ENCODE assay signal across 9 cellular contexts in the genomic region with DNA sequence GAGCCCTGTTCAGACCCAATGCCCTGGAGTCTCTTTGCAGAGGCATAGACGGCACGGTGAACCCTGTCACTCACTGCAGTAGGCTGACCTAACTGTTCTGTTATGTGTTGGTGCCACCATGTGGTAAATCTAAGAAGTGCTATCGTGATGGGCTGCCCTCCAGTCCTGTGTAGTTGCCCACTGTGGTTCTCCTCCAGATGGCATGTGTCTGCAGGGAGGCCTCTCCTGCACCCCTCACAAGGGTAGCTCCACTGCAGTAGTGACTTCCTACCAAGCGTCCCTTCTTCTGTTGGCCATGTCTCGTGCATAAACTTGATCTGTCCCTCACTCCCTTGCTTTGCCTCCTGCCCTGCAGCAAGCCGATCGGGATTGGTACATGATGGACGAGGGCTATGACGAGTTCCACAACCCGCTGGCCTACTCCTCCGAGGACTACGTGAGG. TPM values are rescaled to one million over a fixed set of nuclear protein-coding genes. Genes with fewer than 3 reads are reported as not detected.
DNase-seq lines count a peak whose midpoint lies in the region; ATAC-seq and TF ChIP-seq lines count a peak whose summit lies in the region.
"Had no signal": no experiment of that assay in that cellular context is flagged by ENCODE, and none has a peak within 500 bp of the region (broad histone marks: within the 10 kb centered on the region; RNA-seq: fewer than 3 reads in every experiment).

No MANE protein-coding gene starts in this region.

- in situ Hi-C loops in GM13976 (cut with MboI; ENCODE audit: low sequenced_read_pairs, unreplicated experiment) = no loop called here

- intact Hi-C loops in activated CD8-positive, alpha-beta T cell treated with anti-CD3 and anti-CD28 coated beads for 36 hours (cut with micrococcal nuclease) = no loop called here

- TF ChIP-seq CTCF in AG04449 (IDR thresholded peaks at IDR 0.05; ENCODE audit: insufficient read depth, low read length, missing control alignments) (peak; percentile 61), GM13976 (IDR thresholded peaks at IDR 0.05; ENCODE audit: borderline replicate concordance, control extremely low read depth, extremely low read depth, insufficient read depth, missing control alignments) (peak; percentile 47), fibroblast of mammary gland (conservative IDR thresholded peaks at IDR 0.05; ENCODE audit: control insufficient read depth, insufficient read depth, low read depth, low read length) (peak; percentile 60), neural progenitor cell (IDR thresholded peaks at IDR 0.05) (peak; percentile 65)
- TF ChIP-seq CTCF in activated CD8-positive, alpha-beta T cell treated with anti-CD3 and anti-CD28 coated beads for 36 hours (IDR thresholded peaks at IDR 0.05) = peak; percentile 60

- no peak overlapping the region for H3K9ac ChIP-seq in neural progenitor cell
- H3K9ac ChIP-seq: parathyroid adenoma had no signal

- H3K36me3 ChIP-seq in neural progenitor cell = peaks cover 3% of the 10 kb centered on the region

- no peaks in the 10 kb centered on the region for H3F3A ChIP-seq in neural progenitor cell (ENCODE audit: low read depth)

- H3K79me2 ChIP-seq in neural progenitor cell (ENCODE audit: low read depth) = peaks cover 25% of the 10 kb centered on the region

- peak; percentile 64 for ATAC-seq in HG02973 (IDR thresholded peaks at IDR 0.05; ENCODE audit: unreplicated experiment)
- peak; percentile 97 for ATAC-seq in activated CD8-positive, alpha-beta T cell treated with anti-CD3 and anti-CD28 coated beads for 36 hours

- H3K4me2 ChIP-seq in neural progenitor cell = no peak overlapping the region

- peaks cover 6% of the 10 kb centered on the region for H3K4me1 ChIP-seq in neural progenitor cell
- H3K4me1 ChIP-seq: parathyroid adenoma had no signal

- DNase-seq in AG04449 (ENCODE audit: low read depth, low spot score) (no peak), GM13976 (ENCODE audit: low spot score) (peak; percentile 73), NCI-H446 (lab: John Stamatoyannopoulos, UW) (peak; percentile 3 to 21), fibroblast of mammary gland (ENCODE audit: low read depth) (peak; percentile 56), neural progenitor cell (ENCODE audit: low spot score) (peak; percentile 76), NCI-H2029 treated with DMSO at 0.1 percent for 48 hours (lab: John Stamatoyannopoulos, UW) (no peak)
- peak; percentile 72 for DNase-seq in activated CD8-positive, alpha-beta T cell treated with anti-CD3 and anti-CD28 coated beads for 36 hours

- H3K4me1 Mint-ChIP-seq in activated CD8-positive, alpha-beta T cell treated with anti-CD3 and anti-CD28 coated beads for 36 hours (ENCODE audit: low read depth) = peaks cover 21% of the 10 kb centered on the region
- H3K4me1 Mint-ChIP-seq in neural progenitor cell = peaks cover 9% of the 10 kb centered on the region

- no peak overlapping the region for H2AFZ ChIP-seq in neural progenitor cell (replicated peaks)
- H2AFZ ChIP-seq: parathyroid adenoma had no signal

- POLR2A ChIA-PET in AG04449 (lab: Yijun Ruan, JAX) = no interaction called here
- POLR2A ChIA-PET in activated CD8-positive, alpha-beta T cell treated with anti-CD3 and anti-CD28 coated beads for 36 hours (lab: Charles Lee) = interaction anchor here (1.6 kb wide), 1 partner anchor 10 kb away, joined by 6 read pairs; no protein-coding TSS in a partner anchor

- peaks cover 58% of the 10 kb centered on the region for H3K36me3 Mint-ChIP-seq in activated CD8-positive, alpha-beta T cell treated with anti-CD3 and anti-CD28 coated beads for 36 hours (ENCODE audit: low read depth)
- peaks cover 29% of the 10 kb centered on the region for H3K36me3 Mint-ChIP-seq in neural progenitor cell

- no peak overlapping the region for H3K27ac Mint-ChIP-seq in activated CD8-positive, alpha-beta T cell treated with anti-CD3 and anti-CD28 coated beads for 36 hours
- no peak overlapping the region for H3K27ac Mint-ChIP-seq in neural progenitor cell

- CTCF ChIA-PET in AG04449 (lab: Yijun Ruan, JAX) = interaction anchor here (0.6 to 2.1 kb wide), 9 partner anchors 12 to 216 kb away, joined by 3 to 12 read pairs (median 4); no protein-coding TSS in a partner anchor
- CTCF ChIA-PET in activated CD8-positive, alpha-beta T cell treated with anti-CD3 and anti-CD28 coated beads for 36 hours (lab: Charles Lee) = interaction anchor here (0.8 to 2.6 kb wide), 7 partner anchors 9 to 138 kb away, joined by 3 to 10 read pairs (median 3); no protein-coding TSS in a partner anchor

- H3K4me3 Mint-ChIP-seq in activated CD8-positive, alpha-beta T cell treated with anti-CD3 and anti-CD28 coated beads for 36 hours = no peak overlapping the region
- H3K4me3 Mint-ChIP-seq in neural progenitor cell = no peak overlapping the region

- H3K27me3 Mint-ChIP-seq in activated CD8-positive, alpha-beta T cell treated with anti-CD3 and anti-CD28 coated beads for 36 hours = no peaks in the 10 kb centered on the region
- H3K27me3 Mint-ChIP-seq in neural progenitor cell (ENCODE audit: insufficient read depth, low read depth) = no peaks in the 10 kb centered on the region

- H3K27me3 ChIP-seq in neural progenitor cell = no peaks in the 10 kb centered on the region

- H3K9me3 Mint-ChIP-seq in activated CD8-positive, alpha-beta T cell treated with anti-CD3 and anti-CD28 coated beads for 36 hours = no peaks in the 10 kb centered on the region
- no peaks in the 10 kb centered on the region for H3K9me3 Mint-ChIP-seq in neural progenitor cell

- no peaks in the 10 kb centered on the region for H3K9me3 ChIP-seq in neural progenitor cell (ENCODE audit: low read depth)

- no peak overlapping the region for H3K27ac ChIP-seq in neural progenitor cell
- H3K27ac ChIP-seq: parathyroid adenoma had no signal

- H4K20me1 ChIP-seq in neural progenitor cell (ENCODE audit: low read depth) = peaks cover 4% of the 10 kb centered on the region

- H3K4me3 ChIP-seq in AG04449 (ENCODE audit: low read depth, low read length) (no peak overlapping the region), fibroblast of mammary gland (ENCODE audit: control insufficient read depth, low read depth, low read length) (no peak overlapping the region), neural progenitor cell (no peak overlapping the region)

RNA-seq across cellular contexts. Expression of gene DHX38, which starts 5.8 kb away (rescaled TPM):
- total RNA-seq in activated CD8-positive, alpha-beta T cell treated with anti-CD3 and anti-CD28 coated beads for 36 hours = 10 to 100 TPM; 70.4 to 71.8 TPM
- total RNA-seq in neural progenitor cell (ENCODE audit: low replicate concordance) = 31.6 and 53.2 TPM in 2 replicates

RNA-seq across cellular contexts. Expression of gene TXNL4B, which starts 6.0 kb away (rescaled TPM):
- total RNA-seq in activated CD8-positive, alpha-beta T cell treated with anti-CD3 and anti-CD28 coated beads for 36 hours = 10 to 100 TPM; 20.6 to 21.7 TPM
- total RNA-seq in neural progenitor cell (ENCODE audit: low replicate concordance) = 12.0 and 23.4 TPM in 2 replicates

RNA-seq across cellular contexts. Expression of gene HPR, which starts 36.4 kb away (rescaled TPM):
- not detected for total RNA-seq in activated CD8-positive, alpha-beta T cell treated with anti-CD3 and anti-CD28 coated beads for 36 hours
- total RNA-seq in neural progenitor cell (ENCODE audit: low replicate concordance) = 0.37 TPM in 1 of 2 replicates, not detected in the other

RNA-seq across cellular contexts. Expression of gene HP, which starts 45.1 kb away (rescaled TPM):
- not detected for total RNA-seq in activated CD8-positive, alpha-beta T cell treated with anti-CD3 and anti-CD28 coated beads for 36 hours
- not detected in 2 replicates for total RNA-seq in neural progenitor cell (ENCODE audit: low replicate concordance)

Comparison
In these comparisons a context has a peak if more than half of its experiments do, and no peak if none do; other contexts are left out.
1. DNase-seq: peak in GM13976 (single experiment), NCI-H446 (2 of 2), activated CD8-positive, alpha-beta T cell treated with anti-CD3 and anti-CD28 coated beads for 36 hours (single experiment), fibroblast of mammary gland (single experiment) and neural progenitor cell (single experiment); none in AG04449 (single experiment) and NCI-H2029 treated with DMSO at 0.1 percent for 48 hours (single experiment).
2. Peak in every context shown above with its lines, with median percentiles within 50 percentile points of each other: CTCF ChIP-seq.